Comparison of ENCODE assay signal across 2 cellular contexts in the genomic region with DNA sequence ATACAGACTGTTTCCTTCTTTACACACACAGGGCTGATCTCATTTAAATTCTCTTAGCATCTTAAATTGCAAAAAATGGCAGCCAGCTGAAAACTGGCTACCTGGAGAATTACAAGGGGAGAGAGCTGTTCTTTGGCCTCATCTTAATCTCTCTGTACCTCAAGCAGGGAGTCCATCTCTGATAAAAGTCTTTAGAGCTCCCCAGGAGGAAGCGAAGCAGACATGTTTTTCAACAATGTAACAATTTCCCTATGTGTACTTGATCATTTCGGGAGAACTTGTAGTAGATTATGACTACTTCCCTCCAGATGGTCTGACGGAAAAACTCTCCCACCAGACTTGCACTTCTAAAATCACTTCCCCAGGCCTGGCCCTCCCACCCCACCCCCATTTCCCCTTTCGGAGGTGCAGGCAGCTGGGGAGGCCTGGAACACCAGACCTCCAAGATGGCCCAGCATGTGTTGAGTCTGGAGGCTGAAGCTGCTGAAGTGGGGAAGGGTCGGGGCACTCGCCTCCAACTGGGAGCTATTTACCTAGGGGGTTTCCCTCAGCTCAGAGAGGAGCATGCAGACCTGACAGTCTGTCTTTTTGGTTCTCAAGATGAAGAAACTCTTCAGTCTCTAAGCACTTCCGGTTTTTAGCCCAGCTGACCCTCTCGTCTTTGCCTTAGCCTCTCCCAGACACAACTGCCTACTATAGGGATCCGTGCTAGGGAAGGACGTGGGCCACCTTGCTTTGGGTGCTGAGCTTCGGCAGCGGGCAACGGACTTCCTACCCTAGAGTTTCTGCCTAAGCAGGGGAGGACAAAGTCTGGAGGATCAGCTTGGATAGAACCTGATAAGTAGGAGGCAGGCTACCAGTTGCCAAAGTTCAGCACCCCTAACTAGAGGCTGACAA.
TF ChIP-seq lines count a peak whose summit lies in the region.

No MANE protein-coding gene starts in this region.

TF ChIP-seq in HCT116, 20 proteins besides CTCF, POLR2A, EP300 and RAD21 (continued from another document):
- TF ChIP-seq, protein P1, sequence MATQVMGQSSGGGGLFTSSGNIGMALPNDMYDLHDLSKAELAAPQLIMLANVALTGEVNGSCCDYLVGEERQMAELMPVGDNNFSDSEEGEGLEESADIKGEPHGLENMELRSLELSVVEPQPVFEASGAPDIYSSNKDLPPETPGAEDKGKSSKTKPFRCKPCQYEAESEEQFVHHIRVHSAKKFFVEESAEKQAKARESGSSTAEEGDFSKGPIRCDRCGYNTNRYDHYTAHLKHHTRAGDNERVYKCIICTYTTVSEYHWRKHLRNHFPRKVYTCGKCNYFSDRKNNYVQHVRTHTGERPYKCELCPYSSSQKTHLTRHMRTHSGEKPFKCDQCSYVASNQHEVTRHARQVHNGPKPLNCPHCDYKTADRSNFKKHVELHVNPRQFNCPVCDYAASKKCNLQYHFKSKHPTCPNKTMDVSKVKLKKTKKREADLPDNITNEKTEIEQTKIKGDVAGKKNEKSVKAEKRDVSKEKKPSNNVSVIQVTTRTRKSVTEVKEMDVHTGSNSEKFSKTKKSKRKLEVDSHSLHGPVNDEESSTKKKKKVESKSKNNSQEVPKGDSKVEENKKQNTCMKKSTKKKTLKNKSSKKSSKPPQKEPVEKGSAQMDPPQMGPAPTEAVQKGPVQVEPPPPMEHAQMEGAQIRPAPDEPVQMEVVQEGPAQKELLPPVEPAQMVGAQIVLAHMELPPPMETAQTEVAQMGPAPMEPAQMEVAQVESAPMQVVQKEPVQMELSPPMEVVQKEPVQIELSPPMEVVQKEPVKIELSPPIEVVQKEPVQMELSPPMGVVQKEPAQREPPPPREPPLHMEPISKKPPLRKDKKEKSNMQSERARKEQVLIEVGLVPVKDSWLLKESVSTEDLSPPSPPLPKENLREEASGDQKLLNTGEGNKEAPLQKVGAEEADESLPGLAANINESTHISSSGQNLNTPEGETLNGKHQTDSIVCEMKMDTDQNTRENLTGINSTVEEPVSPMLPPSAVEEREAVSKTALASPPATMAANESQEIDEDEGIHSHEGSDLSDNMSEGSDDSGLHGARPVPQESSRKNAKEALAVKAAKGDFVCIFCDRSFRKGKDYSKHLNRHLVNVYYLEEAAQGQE (IDR thresholded peaks at IDR 0.05; ENCODE audit: low read depth) = no peak
- TF ChIP-seq SP1 (IDR thresholded peaks at IDR 0.05; ENCODE audit: low read depth) (no peak), CBX3 (IDR thresholded peaks at IDR 0.05; ENCODE audit: low read depth) (no peak), EZH2phosphoT487 (IDR thresholded peaks at IDR 0.05; ENCODE audit: borderline replicate concordance) (no peak), FOSL1 (IDR thresholded peaks at IDR 0.05; ENCODE audit: low read depth) (no peak), ATF3 (IDR thresholded peaks at IDR 0.05) (no peak)
- TF ChIP-seq, protein P2, sequence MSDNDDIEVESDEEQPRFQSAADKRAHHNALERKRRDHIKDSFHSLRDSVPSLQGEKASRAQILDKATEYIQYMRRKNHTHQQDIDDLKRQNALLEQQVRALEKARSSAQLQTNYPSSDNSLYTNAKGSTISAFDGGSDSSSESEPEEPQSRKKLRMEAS (IDR thresholded peaks at IDR 0.05) = no peak

TF ChIP-seq in SK-N-SH, 30 proteins besides CTCF, POLR2A, EP300 and RAD21 (continued from another document):
- TF ChIP-seq, protein P1 (IDR thresholded peaks at IDR 0.05; ENCODE audit: low read depth, low read length) = no peak
- TF ChIP-seq, protein P2 (IDR thresholded peaks at IDR 0.05; ENCODE audit: low read depth) = no peak
- TF ChIP-seq NRF1 (IDR thresholded peaks at IDR 0.05; ENCODE audit: low read depth, low read length) = no peak
